Comparison of ENCODE assay signal across 8 cellular contexts in genomic region chr3:48016336-48016973, GRCh38. TPM values are rescaled to one million over a fixed set of nuclear protein-coding genes. Genes with fewer than 3 reads are reported as not detected.
A peak's percentile ranks its signal among the peaks of the same experiment; 100 is the strongest.
DNase-seq lines count a peak whose midpoint lies in the region; ATAC-seq lines count a peak whose summit lies in the region.

MAP4 (minus strand) TSS chr3:48016416; CDS start chr3:47998860, 17,556 bp downstream.

- H3K9me3 ChIP-seq in BLaER1 treated with 17β-estradiol and CSF1 and Interleukin-3, amounts not matched to agents 10 nM and 100 nM (replicated peaks in 1 of 11), result peaks cover 0 to under 1% (median 0%) of the 10 kb centered on the region in 11 experiments; a peak in 3 of 22 replicates

- DNase-seq in OCI-M1 (lab: John Stamatoyannopoulos, UW) (peak; percentile 89), dermis microvascular lymphatic vessel endothelial cell (ENCODE audit: low read depth in 2 of 2) (peak in 1 of 2 donors; percentile 32), mucosa of gallbladder (ENCODE audit: low spot score) (no peak), NCI-H128 (lab: John Stamatoyannopoulos, UW; ENCODE audit: unreplicated experiment) (no peak), NCI-H1436 (lab: John Stamatoyannopoulos, UW) (no peak)

- H3K4me2 ChIP-seq in BLaER1 treated with 17β-estradiol and CSF1 and Interleukin-3, amounts not matched to agents 10 nM and 100 nM, result peak within 1 kb of the TSS; percentile 48 to 80 (median 69)

- peaks cover 0 to 42% (median 12%) of the 10 kb centered on the region in 11 experiments; a peak in 15 of 22 replicates for H3K36me3 ChIP-seq in BLaER1 treated with 17β-estradiol and CSF1 and Interleukin-3, amounts not matched to agents 10 nM and 100 nM

- H3K4me3 ChIP-seq in BLaER1 treated with 17β-estradiol and CSF1 and Interleukin-3, amounts not matched to agents 10 nM and 100 nM, result no peak within 1 kb of the TSS

- H3K9ac ChIP-seq in BLaER1 treated with 17β-estradiol and CSF1 and Interleukin-3, amounts not matched to agents 10 nM and 100 nM, result peak within 1 kb of the TSS in 5 of 11 experiments; percentile 2 to 31 (median 13); a peak in 4 of 22 replicates

- H3K4me1 ChIP-seq in BLaER1 treated with 17β-estradiol and CSF1 and Interleukin-3, amounts not matched to agents 10 nM and 100 nM, result peaks cover 34 to 56% (median 46%) of the 10 kb centered on the region in 10 experiments

- H3K27ac ChIP-seq in BLaER1 treated with 17β-estradiol and CSF1 and Interleukin-3, amounts not matched to agents 10 nM and 100 nM, result peak within 1 kb of the TSS in 10 of 11 experiments; percentile 31 to 61 (median 47); a peak in 19 of 22 replicates

- H3K27me3 ChIP-seq in BLaER1 treated with 17β-estradiol and CSF1 and Interleukin-3, amounts not matched to agents 10 nM and 100 nM, result no peaks in the 10 kb centered on the region

- ATAC-seq in GM21360 (IDR thresholded peaks at IDR 0.05; ENCODE audit: unreplicated experiment), result no peak
- ATAC-seq in GM18909 (IDR thresholded peaks at IDR 0.05; ENCODE audit: poor library complexity, unreplicated experiment), result no peak

- peaks cover 6 to 99% (median 46%) of the 10 kb centered on the region in 11 experiments; a peak in 15 of 22 replicates for H4K20me1 ChIP-seq in BLaER1 treated with 17β-estradiol and CSF1 and Interleukin-3, amounts not matched to agents 10 nM and 100 nM

RNA-seq across cellular contexts. Expression of gene MAP4, which starts in this region (rescaled TPM):
- total RNA-seq in dermis microvascular lymphatic vessel endothelial cell, result 41.2 and 53.1 TPM in 2 replicates
- total RNA-seq in mucosa of gallbladder, result 228 TPM
